Comparison of ENCODE assay signal across 8 cellular contexts in the genomic region with DNA sequence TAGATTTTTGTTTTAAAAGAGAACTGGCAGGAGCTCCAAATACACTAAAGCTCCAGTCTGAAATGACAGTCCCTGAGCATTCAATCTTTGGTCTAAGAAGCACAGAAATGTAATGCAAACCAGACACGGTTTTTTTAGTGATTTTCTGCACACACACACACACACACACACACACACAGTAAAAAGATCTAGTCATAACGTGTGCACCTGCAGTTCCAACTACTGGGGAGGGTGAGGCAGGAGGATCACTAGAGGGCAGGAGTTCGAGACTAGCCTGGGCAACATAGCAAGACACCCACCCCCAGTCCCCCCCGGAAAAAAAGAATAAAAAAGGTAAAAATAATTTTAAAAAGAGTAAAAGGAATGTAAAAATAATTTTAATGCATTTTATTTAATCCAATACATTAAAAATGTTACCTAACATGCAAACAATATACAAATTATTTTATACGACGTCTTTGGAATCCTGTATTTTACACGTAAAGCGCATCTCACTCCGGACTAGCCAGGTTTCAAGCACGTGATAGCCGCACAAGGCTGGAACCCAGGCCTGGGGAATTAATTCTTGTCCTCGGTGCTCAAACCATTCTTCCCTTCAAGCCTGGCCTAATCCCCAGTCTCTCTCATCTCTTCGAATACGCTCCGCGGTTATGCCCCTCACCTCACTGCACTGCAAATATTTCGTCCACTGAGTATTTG. TPM values are rescaled to one million over a fixed set of nuclear protein-coding genes. Genes with fewer than 3 reads are reported as not detected.
DNase-seq lines count a peak whose midpoint lies in the region; ATAC-seq and TF ChIP-seq lines count a peak whose summit lies in the region.

No MANE protein-coding gene starts in this region.

- peak; percentile 37 for DNase-seq in OCI-LY7 (ENCODE audit: low spot score)
- DNase-seq in epithelial cell of prostate (ENCODE audit: low read depth, low spot score): no peak
- peak; percentile 74 for DNase-seq in posterior vena cava (ENCODE audit: low spot score)
- no peak for DNase-seq in NCI-H187 treated with DMSO at 0.1 percent for 48 hours (lab: John Stamatoyannopoulos, UW)
- DNase-seq in nucleus accumbens (lab: John Stamatoyannopoulos, UW): no peak
- no peak for DNase-seq in NCI-H1694 (lab: John Stamatoyannopoulos, UW)

- H3K9me2 ChIP-seq in OCI-LY7 (ENCODE audit: insufficient read depth, low read length): no peaks in the 10 kb centered on the region

- CTCF ChIA-PET in OCI-LY7 (lab: Charles Lee; ENCODE audit: unreplicated experiment): no interaction called here

- peak overlapping the region; percentile 81 for H3K4me2 ChIP-seq in OCI-LY7 (ENCODE audit: low read length)

- ATAC-seq in GM19395 (IDR thresholded peaks at IDR 0.05; ENCODE audit: unreplicated experiment) (peak; percentile 11), GM19351 (IDR thresholded peaks at IDR 0.05; ENCODE audit: unreplicated experiment) (no peak)

- peaks cover 7% of the 10 kb centered on the region; the same call in 1 of the 2 replicates for H3K9me3 ChIP-seq in OCI-LY7 (ENCODE audit: low read length)

- H3K4me3 ChIP-seq in OCI-LY7 (ENCODE audit: low read depth, low read length, poor library complexity, severe bottlenecking): peak overlapping the region; percentile 93

- intact Hi-C loops in OCI-LY7 (cut with micrococcal nuclease; ENCODE audit: unreplicated experiment): loop anchor here (1.0 to 10.0 kb wide), 4 partner anchors 13 to 197 kb away; no protein-coding TSS in a partner anchor
- intact Hi-C loops in posterior vena cava (cut with DNase I): no loop called here

- TSS peak; percentile 97 for BruUV-seq in OCI-LY7 (replicated peaks; lab: Mats Ljungman, UMichigan)

- H4K20me1 ChIP-seq in OCI-LY7 (ENCODE audit: insufficient read depth, low read length): no peaks in the 10 kb centered on the region; the same call in 1 of the 2 replicates

- H2AFZ ChIP-seq in OCI-LY7 (ENCODE audit: low read length): peak overlapping the region; percentile 63; the same call in 1 of the 2 replicates

- H3K4me1 ChIP-seq in OCI-LY7 (ENCODE audit: insufficient read depth, low read length, poor library complexity, severe bottlenecking): peaks cover 36% of the 10 kb centered on the region

- H3K36me3 ChIP-seq in OCI-LY7 (ENCODE audit: insufficient read depth, low read length): peaks cover 23% of the 10 kb centered on the region

- H3K27ac ChIP-seq in OCI-LY7 (ENCODE audit: low read depth, low read length, poor library complexity, severe bottlenecking): peak overlapping the region; percentile 70
- peak overlapping the region; percentile 74 for H3K27ac ChIP-seq in epithelial cell of prostate

- POLR2A ChIA-PET in OCI-LY7 (lab: Charles Lee): interaction anchor here (1.1 to 3.2 kb wide), 6 partner anchors 12 to 172 kb away, joined by 3 to 34 read pairs (median 6); no protein-coding TSS in a partner anchor

- TF ChIP-seq CTCF in OCI-LY7 (conservative IDR thresholded peaks at IDR 0.05; ENCODE audit: low read length): peak; percentile 28; the same call in 1 of the 2 replicates

- H3K79me2 ChIP-seq in OCI-LY7 (ENCODE audit: insufficient read depth, low read depth, low read length): peaks cover 52% of the 10 kb centered on the region

RNA-seq across cellular contexts. Expression of a gene that starts 0.8 kb away (rescaled TPM):
- 15.0 and 22.3 TPM in 2 replicates for total RNA-seq in OCI-LY7 (2014; rRNA removed; shearing (Covaris generic))
- total RNA-seq in OCI-LY7 (2022): 43.2 and 43.9 TPM in 2 replicates
- total RNA-seq in posterior vena cava: 10 to 100 TPM; 19.3 to 21.7 TPM

RNA-seq across cellular contexts. Expression of a gene that starts 23.6 kb away (rescaled TPM):
- total RNA-seq in OCI-LY7 (2014; rRNA removed; shearing (Covaris generic)): 47.9 and 48.1 TPM in 2 replicates
- total RNA-seq in OCI-LY7 (2022): 34.6 and 36.6 TPM in 2 replicates
- 10 to 100 TPM; 25.4 to 36.4 TPM for total RNA-seq in posterior vena cava

Comparison
In these comparisons a context has a peak if more than half of its experiments do, and no peak if none do; other contexts are left out.
1. DNase-seq: peak in OCI-LY7 (single experiment) and posterior vena cava (single experiment); none in epithelial cell of prostate (single experiment), NCI-H187 treated with DMSO at 0.1 percent for 48 hours (single experiment), nucleus accumbens (0 of 56) and NCI-H1694 (single experiment).